ENCODE assay signal across 20 cellular contexts in the genomic region with DNA sequence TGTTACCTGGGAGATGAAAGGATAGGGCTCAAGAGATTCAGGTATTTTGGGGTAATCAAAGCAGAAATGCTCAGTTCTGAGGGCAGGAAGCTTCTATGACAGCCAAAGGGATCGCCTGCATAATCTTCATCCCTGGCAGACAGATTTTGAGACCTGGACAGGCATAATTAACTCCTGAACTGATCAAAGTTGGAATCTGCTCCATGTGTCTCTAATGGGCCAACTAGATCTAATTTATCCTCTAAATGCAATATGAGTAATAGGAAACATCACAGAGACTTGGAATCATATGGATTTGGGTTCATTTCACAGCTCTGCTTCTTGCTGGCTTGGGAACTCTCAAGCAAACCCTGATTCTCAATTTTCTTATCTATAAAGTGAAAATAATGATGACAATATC. TPM values are rescaled to one million over a fixed set of nuclear protein-coding genes. Genes with fewer than 3 reads are reported as not detected.
A peak's percentile ranks its signal among the peaks of the same experiment; 100 is the strongest.
DNase-seq lines count a peak whose midpoint lies in the region; ATAC-seq lines count a peak whose summit lies in the region.
"Had no signal": no experiment of that assay in that cellular context is flagged by ENCODE, and none has a peak within 500 bp of the region (broad histone marks: within the 10 kb centered on the region; RNA-seq: fewer than 3 reads in every experiment).

No MANE protein-coding gene starts in this region.

- H3K36me3 Mint-ChIP-seq in CD8-positive, alpha-beta memory T cell = peaks cover 0 to 3% (median 0%) of the 10 kb centered on the region in 3 donors
- peaks cover 4% of the 10 kb centered on the region for H3K36me3 Mint-ChIP-seq in T-cell
- H3K36me3 Mint-ChIP-seq in memory B cell = peaks cover 16% of the 10 kb centered on the region

- peak overlapping the region in 4 of 7 donors; percentile 33 to 70 (median 50) for H3K4me3 Mint-ChIP-seq in CD8-positive, alpha-beta memory T cell
- H3K4me3 Mint-ChIP-seq in T-cell (peak overlapping the region; percentile 68 to 93 (median 77)), memory B cell (peak overlapping the region; percentile 90)

- H3K27me3 ChIP-seq in BLaER1 = no peaks in the 10 kb centered on the region
- no peaks in the 10 kb centered on the region for H3K27me3 ChIP-seq in CD8-positive, alpha-beta memory T cell (ENCODE audit: insufficient read depth, low read length, poor library complexity, severe bottlenecking)

- peaks cover 35 to 53% (median 47%) of the 10 kb centered on the region in 3 donors for H3K4me1 Mint-ChIP-seq in CD8-positive, alpha-beta memory T cell
- H3K4me1 Mint-ChIP-seq in T-cell (peaks cover 58 to 75% (median 72%) of the 10 kb centered on the region in 3 donors), memory B cell (peaks cover 52% of the 10 kb centered on the region)

- no peaks in the 10 kb centered on the region for H3K9me3 Mint-ChIP-seq in CD8-positive, alpha-beta memory T cell
- H3K9me3 Mint-ChIP-seq in T-cell (no peaks in the 10 kb centered on the region), memory B cell (peaks cover 7% of the 10 kb centered on the region)

- no peak for ATAC-seq in T-cell (replicated peaks in 1 of 4)
- no peak for ATAC-seq in memory B cell (ENCODE audit: low read depth)
- no peak for ATAC-seq in GM19324 (IDR thresholded peaks at IDR 0.05; ENCODE audit: low FRiP score, unreplicated experiment)
- ATAC-seq: sciatic nerve had no signal

- H3K4me2 ChIP-seq in BLaER1 = peak overlapping the region; percentile 84
- H3K4me2 ChIP-seq: hepatocyte, KMS-11 had no signal

- no peaks in the 10 kb centered on the region for H3K36me3 ChIP-seq in BLaER1
- no peaks in the 10 kb centered on the region for H3K36me3 ChIP-seq in CD8-positive, alpha-beta memory T cell (ENCODE audit: insufficient read depth, low read length)
- H3K36me3 ChIP-seq: SJCRH30 had no signal

- peaks cover 13 to 25% of the 10 kb centered on the region in 2 donors for H3K27me3 Mint-ChIP-seq in CD8-positive, alpha-beta memory T cell
- peaks cover 0 to 3% of the 10 kb centered on the region in 2 donors for H3K27me3 Mint-ChIP-seq in T-cell
- no peaks in the 10 kb centered on the region for H3K27me3 Mint-ChIP-seq in memory B cell

- DNase-seq in CD8-positive, alpha-beta memory T cell = no peak
- DNase-seq in T-cell (no peak), memory B cell (ENCODE audit: low spot score in 2 of 2) (no peak), DMS 273 treated with DMSO at 0.1 percent for 48 hours (lab: John Stamatoyannopoulos, UW) (no peak), pons (ENCODE audit: low spot score) (no peak)
- DNase-seq: aorta, left cardiac atrium, NCI-H1092 treated with DMSO at 0.1 percent for 48 hours, NCI-H2081 treated with DMSO at 0.1 percent for 48 hours, NCI-H524 treated with DMSO at 0.1 percent for 48 hours, nucleus accumbens, SJCRH30 had no signal

- no peak overlapping the region for H3K4me3 ChIP-seq in BLaER1
- H3K4me3 ChIP-seq in CD8-positive, alpha-beta memory T cell (ENCODE audit: low read length) = no peak overlapping the region
- H3K4me3 ChIP-seq: hepatocyte, SJCRH30 had no signal

- peaks cover 56% of the 10 kb centered on the region for H3K4me1 ChIP-seq in BLaER1
- H3K4me1 ChIP-seq in CD8-positive, alpha-beta memory T cell (ENCODE audit: insufficient read depth, low read length) = peaks cover 50% of the 10 kb centered on the region
- H3K4me1 ChIP-seq: SJCRH30 had no signal

- CTCF ChIA-PET in CD8-positive, alpha-beta memory T cell (lab: Charles Lee) = interaction anchor here (0.9 to 15.2 kb wide), 11 partner anchors 22 to 515 kb away, joined by 3 to 508 read pairs (median 5); no protein-coding TSS in a partner anchor
- CTCF ChIA-PET in T-cell (lab: Charles Lee) = interaction anchor here (0.7 to 10.8 kb wide), 12 partner anchors 12 to 509 kb away, joined by 3 to 382 read pairs (median 3); no protein-coding TSS in a partner anchor

- no peaks in the 10 kb centered on the region for H3K9me3 ChIP-seq in BLaER1
- H3K9me3 ChIP-seq in CD8-positive, alpha-beta memory T cell (ENCODE audit: low read length) = no peaks in the 10 kb centered on the region
- H3K9me3 ChIP-seq: SJCRH30 had no signal

- peak overlapping the region in 5 of 8 donors; percentile 6 to 90 (median 25) for H3K27ac Mint-ChIP-seq in CD8-positive, alpha-beta memory T cell
- H3K27ac Mint-ChIP-seq in T-cell (peak overlapping the region; percentile 100), memory B cell (peak overlapping the region; percentile 99)

- no peak overlapping the region for H3K9ac ChIP-seq in BLaER1
- H3K9ac ChIP-seq: KMS-11 had no signal

- H3K27ac ChIP-seq in BLaER1 = no peak overlapping the region
- no peak overlapping the region for H3K27ac ChIP-seq in CD8-positive, alpha-beta memory T cell (ENCODE audit: low read depth, low read length)
- H3K27ac ChIP-seq: hepatocyte, KMS-11, SJCRH30 had no signal

- POLR2A ChIA-PET in CD8-positive, alpha-beta memory T cell (lab: Charles Lee) = interaction anchor here (1.2 to 13.3 kb wide), 3 partner anchors 9 to 182 kb away, joined by 5 to 1213 read pairs (median 20); no protein-coding TSS in a partner anchor
- POLR2A ChIA-PET in T-cell (lab: Charles Lee) = interaction anchor here (1.1 to 11.5 kb wide), 3 partner anchors 15 to 25 kb away, joined by 6 to 577 read pairs (median 187); no protein-coding TSS in a partner anchor

- H4K20me1 ChIP-seq in BLaER1 = peaks cover 7% of the 10 kb centered on the region; the same call in 1 of the 2 replicates

RNA-seq across cellular contexts. Expression of gene EPHB6, which starts 41.2 kb away (rescaled TPM):
- total RNA-seq in CD8-positive, alpha-beta memory T cell = 1 to 10 TPM; 6.0 to 8.1 TPM
- 13.7 TPM for polyA plus RNA-seq in CD8-positive, alpha-beta memory T cell
- 10 to 100 TPM; 37.2 to 76.2 (median 62.3) TPM for total RNA-seq in T-cell

RNA-seq across cellular contexts. Expression of gene PRSS2, which starts 42.9 kb away (rescaled TPM):
- total RNA-seq in CD8-positive, alpha-beta memory T cell = not detected
- not detected for polyA plus RNA-seq in CD8-positive, alpha-beta memory T cell
- total RNA-seq in T-cell = 10 to 100 TPM in 3 of 5 donors, not detected in 2; 47.1 to 64.6 (median 57.7) TPM
- total RNA-seq: cerebellum, H4, left cardiac atrium, SJCRH30, subcutaneous adipose tissue had no signal

Comparison
In these comparisons a context has a peak if more than half of its experiments do, and no peak if none do; other contexts are left out.
1. H3K27ac Mint-ChIP-seq: peak in every context shown above with its lines; median percentile 100 in T-cell; 99 in memory B cell; 25 in CD8-positive, alpha-beta memory T cell.
2. RNA of gene EPHB6, which starts 41.2 kb away (total RNA-seq): 37.2 to 76.2 TPM in T-cell; 6.0 to 8.1 TPM in CD8-positive, alpha-beta memory T cell; every median in the first group is over 4 times any median in the second.
3. Peak in every context shown above with its lines, with median percentiles within 50 percentile points of each other: H3K4me3 Mint-ChIP-seq.